Comparison of ENCODE assay signal across 20 cellular contexts in the genomic region with DNA sequence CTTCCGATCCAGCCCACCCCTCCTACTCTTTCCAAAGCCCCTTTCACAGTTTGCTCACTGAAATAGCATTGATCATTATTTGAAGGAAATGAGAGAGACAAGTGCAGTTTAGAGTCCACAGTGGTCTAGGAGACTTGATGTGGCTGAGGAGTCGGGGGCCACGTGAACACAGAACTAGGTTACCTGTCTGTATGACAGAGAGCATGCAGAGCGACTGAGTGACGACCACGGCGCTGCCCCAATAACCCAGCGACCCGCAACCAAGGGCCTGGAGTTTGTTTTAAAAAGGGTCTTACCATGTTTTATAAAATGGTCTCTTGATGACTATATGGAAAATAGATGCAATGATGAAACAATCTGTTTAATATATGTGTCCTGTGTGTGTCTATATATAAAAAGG.
"Had no signal": no experiment of that assay in that cellular context is flagged by ENCODE, and none has a peak within 500 bp of the region (broad histone marks: within the 10 kb centered on the region; RNA-seq: fewer than 3 reads in every experiment).

No MANE protein-coding gene starts in this region.

- H3K9me3 ChIP-seq: psoas muscle had no signal

- H3K27me3 ChIP-seq: dorsolateral prefrontal cortex had no signal

- H3K4me1 Mint-ChIP-seq: activated naive CD8-positive, alpha-beta T cell treated with anti-CD3 and anti-CD28 coated beads, Interleukin-2, amount 50 U/mL, for 24 hours; activated T-helper 17 cell treated with anti-CD3 and anti-CD28 coated beads, Interleukin-2, amount 50 U/mL, for 72 hours; stimulated activated memory B cell treated with anti-CD40 and anti-IgM and Interleukin-4, amounts not matched to agents 10 μg/mL and 1 μg/mL and 100 μg/mL, for 72 hours had no signal

- ATAC-seq: activated naive CD8-positive, alpha-beta T cell treated with anti-CD3 and anti-CD28 coated beads, Interleukin-2, amount 50 U/mL, for 24 hours; activated T-helper 17 cell treated with anti-CD3 and anti-CD28 coated beads, Interleukin-2, amount 50 U/mL, for 72 hours; left lobe of liver; psoas muscle; right cardiac atrium; stimulated activated memory B cell treated with anti-CD40 and anti-IgM and Interleukin-4, amounts not matched to agents 10 μg/mL and 1 μg/mL and 100 μg/mL, for 72 hours had no signal

- H3K27ac Mint-ChIP-seq: activated naive CD4-positive, alpha-beta T cell treated with anti-CD3 and anti-CD28 coated beads for 36 hours; activated naive CD8-positive, alpha-beta T cell treated with anti-CD3 and anti-CD28 coated beads, Interleukin-2, amount 50 U/mL, for 24 hours; activated T-helper 17 cell treated with anti-CD3 and anti-CD28 coated beads, Interleukin-2, amount 50 U/mL, for 72 hours; stimulated activated memory B cell treated with anti-CD40 and anti-IgM and Interleukin-4, amounts not matched to agents 10 μg/mL and 1 μg/mL and 100 μg/mL, for 72 hours; T-helper 1 cell treated with Interleukin-12 subunit alpha and Interleukin-12 subunit beta and Interleukin-4 antibody, amounts not matched to agents 30 μg/mL and 1 μg/mL, for 36 hours had no signal

- H3K4me3 Mint-ChIP-seq: activated naive CD4-positive, alpha-beta T cell treated with anti-CD3 and anti-CD28 coated beads for 36 hours; activated naive CD8-positive, alpha-beta T cell treated with anti-CD3 and anti-CD28 coated beads, Interleukin-2, amount 50 U/mL, for 24 hours; activated T-helper 17 cell treated with anti-CD3 and anti-CD28 coated beads, Interleukin-2, amount 50 U/mL, for 72 hours; nephron; stimulated activated memory B cell treated with anti-CD40 and anti-IgM and Interleukin-4, amounts not matched to agents 10 μg/mL and 1 μg/mL and 100 μg/mL, for 72 hours; T-helper 1 cell treated with Interleukin-12 subunit alpha and Interleukin-12 subunit beta and Interleukin-4 antibody, amounts not matched to agents 30 μg/mL and 1 μg/mL, for 36 hours had no signal

- H3K27me3 Mint-ChIP-seq: activated naive CD8-positive, alpha-beta T cell treated with anti-CD3 and anti-CD28 coated beads, Interleukin-2, amount 50 U/mL, for 24 hours; activated T-helper 17 cell treated with anti-CD3 and anti-CD28 coated beads, Interleukin-2, amount 50 U/mL, for 72 hours; stimulated activated memory B cell treated with anti-CD40 and anti-IgM and Interleukin-4, amounts not matched to agents 10 μg/mL and 1 μg/mL and 100 μg/mL, for 72 hours had no signal

- H3K9me3 Mint-ChIP-seq: activated naive CD4-positive, alpha-beta T cell treated with anti-CD3 and anti-CD28 coated beads for 36 hours; activated naive CD8-positive, alpha-beta T cell treated with anti-CD3 and anti-CD28 coated beads, Interleukin-2, amount 50 U/mL, for 24 hours; activated T-helper 17 cell treated with anti-CD3 and anti-CD28 coated beads, Interleukin-2, amount 50 U/mL, for 72 hours; nephron; stimulated activated memory B cell treated with anti-CD40 and anti-IgM and Interleukin-4, amounts not matched to agents 10 μg/mL and 1 μg/mL and 100 μg/mL, for 72 hours; T-helper 1 cell treated with Interleukin-12 subunit alpha and Interleukin-12 subunit beta and Interleukin-4 antibody, amounts not matched to agents 30 μg/mL and 1 μg/mL, for 36 hours had no signal

- H3K27ac ChIP-seq: psoas muscle, skin epidermis, WERI-Rb-1 had no signal

- H3K4me3 ChIP-seq: dorsolateral prefrontal cortex, lung, psoas muscle, skin epidermis had no signal

- DNase-seq: activated CD4-positive, alpha-beta T cell treated with anti-CD3 and anti-CD28 coated beads, Interleukin-2, amount 50 U/mL, for 4 hours; activated naive CD4-positive, alpha-beta T cell treated with anti-CD3 and anti-CD28 coated beads for 36 hours; activated naive CD8-positive, alpha-beta T cell treated with anti-CD3 and anti-CD28 coated beads, Interleukin-2, amount 50 U/mL, for 24 hours; dorsolateral prefrontal cortex; erythroblast; foreskin melanocyte; kidney; midbrain; psoas muscle; right cardiac atrium; stimulated activated CD4-positive, alpha-beta T cell treated with anti-CD3 and anti-CD28 coated beads, Interleukin-15, amount 100 ng/mL, for 24 hours; stimulated activated CD4-positive, alpha-beta T cell treated with anti-CD3 and anti-CD28 coated beads, Interleukin-4, amount 100 ng/mL, for 1 hour; WERI-Rb-1 had no signal
